In the genomic region with DNA sequence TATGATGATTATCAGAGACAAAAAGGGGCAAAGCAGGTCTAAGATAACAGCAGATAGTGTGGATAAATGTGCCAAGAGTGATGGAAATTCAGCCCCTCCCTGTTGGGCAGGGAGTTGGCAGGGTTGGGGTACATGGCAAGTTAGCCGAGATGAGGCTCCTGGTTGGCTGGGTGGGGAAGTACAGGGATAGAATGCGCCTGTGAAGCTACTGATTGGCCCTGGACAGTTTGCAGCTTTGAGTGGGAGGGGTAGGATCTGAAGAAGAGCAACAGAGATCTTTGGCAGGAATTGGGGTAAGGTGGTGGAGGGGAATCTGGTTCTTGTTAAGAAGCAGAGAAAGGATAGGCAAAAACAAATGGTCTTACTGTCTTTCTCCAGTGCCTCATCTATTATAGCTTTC, we compare ENCODE assay signal across 1 cellular context.
TF ChIP-seq lines count a peak whose summit lies in the region.

No MANE protein-coding gene starts in this region.

TF ChIP-seq in HCT116, 20 proteins besides CTCF, POLR2A, EP300 and RAD21:
- TF ChIP-seq ZFX (IDR thresholded peaks at IDR 0.05) (no peak), YY1 (IDR thresholded peaks at IDR 0.05; ENCODE audit: extremely low read depth, insufficient replicate concordance, low read depth, low read length) (no peak), EZH2phosphoT487 (IDR thresholded peaks at IDR 0.05; ENCODE audit: borderline replicate concordance) (no peak), SP1 (IDR thresholded peaks at IDR 0.05; ENCODE audit: low read depth) (no peak)
- TF ChIP-seq, protein P1, sequence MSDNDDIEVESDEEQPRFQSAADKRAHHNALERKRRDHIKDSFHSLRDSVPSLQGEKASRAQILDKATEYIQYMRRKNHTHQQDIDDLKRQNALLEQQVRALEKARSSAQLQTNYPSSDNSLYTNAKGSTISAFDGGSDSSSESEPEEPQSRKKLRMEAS (IDR thresholded peaks at IDR 0.05): no peak
- TF ChIP-seq, protein P2, sequence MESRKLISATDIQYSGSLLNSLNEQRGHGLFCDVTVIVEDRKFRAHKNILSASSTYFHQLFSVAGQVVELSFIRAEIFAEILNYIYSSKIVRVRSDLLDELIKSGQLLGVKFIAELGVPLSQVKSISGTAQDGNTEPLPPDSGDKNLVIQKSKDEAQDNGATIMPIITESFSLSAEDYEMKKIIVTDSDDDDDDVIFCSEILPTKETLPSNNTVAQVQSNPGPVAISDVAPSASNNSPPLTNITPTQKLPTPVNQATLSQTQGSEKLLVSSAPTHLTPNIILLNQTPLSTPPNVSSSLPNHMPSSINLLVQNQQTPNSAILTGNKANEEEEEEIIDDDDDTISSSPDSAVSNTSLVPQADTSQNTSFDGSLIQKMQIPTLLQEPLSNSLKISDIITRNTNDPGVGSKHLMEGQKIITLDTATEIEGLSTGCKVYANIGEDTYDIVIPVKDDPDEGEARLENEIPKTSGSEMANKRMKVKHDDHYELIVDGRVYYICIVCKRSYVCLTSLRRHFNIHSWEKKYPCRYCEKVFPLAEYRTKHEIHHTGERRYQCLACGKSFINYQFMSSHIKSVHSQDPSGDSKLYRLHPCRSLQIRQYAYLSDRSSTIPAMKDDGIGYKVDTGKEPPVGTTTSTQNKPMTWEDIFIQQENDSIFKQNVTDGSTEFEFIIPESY (IDR thresholded peaks at IDR 0.05; ENCODE audit: extremely low read depth, insufficient replicate concordance, low read length): no peak
- TF ChIP-seq, protein P3, sequence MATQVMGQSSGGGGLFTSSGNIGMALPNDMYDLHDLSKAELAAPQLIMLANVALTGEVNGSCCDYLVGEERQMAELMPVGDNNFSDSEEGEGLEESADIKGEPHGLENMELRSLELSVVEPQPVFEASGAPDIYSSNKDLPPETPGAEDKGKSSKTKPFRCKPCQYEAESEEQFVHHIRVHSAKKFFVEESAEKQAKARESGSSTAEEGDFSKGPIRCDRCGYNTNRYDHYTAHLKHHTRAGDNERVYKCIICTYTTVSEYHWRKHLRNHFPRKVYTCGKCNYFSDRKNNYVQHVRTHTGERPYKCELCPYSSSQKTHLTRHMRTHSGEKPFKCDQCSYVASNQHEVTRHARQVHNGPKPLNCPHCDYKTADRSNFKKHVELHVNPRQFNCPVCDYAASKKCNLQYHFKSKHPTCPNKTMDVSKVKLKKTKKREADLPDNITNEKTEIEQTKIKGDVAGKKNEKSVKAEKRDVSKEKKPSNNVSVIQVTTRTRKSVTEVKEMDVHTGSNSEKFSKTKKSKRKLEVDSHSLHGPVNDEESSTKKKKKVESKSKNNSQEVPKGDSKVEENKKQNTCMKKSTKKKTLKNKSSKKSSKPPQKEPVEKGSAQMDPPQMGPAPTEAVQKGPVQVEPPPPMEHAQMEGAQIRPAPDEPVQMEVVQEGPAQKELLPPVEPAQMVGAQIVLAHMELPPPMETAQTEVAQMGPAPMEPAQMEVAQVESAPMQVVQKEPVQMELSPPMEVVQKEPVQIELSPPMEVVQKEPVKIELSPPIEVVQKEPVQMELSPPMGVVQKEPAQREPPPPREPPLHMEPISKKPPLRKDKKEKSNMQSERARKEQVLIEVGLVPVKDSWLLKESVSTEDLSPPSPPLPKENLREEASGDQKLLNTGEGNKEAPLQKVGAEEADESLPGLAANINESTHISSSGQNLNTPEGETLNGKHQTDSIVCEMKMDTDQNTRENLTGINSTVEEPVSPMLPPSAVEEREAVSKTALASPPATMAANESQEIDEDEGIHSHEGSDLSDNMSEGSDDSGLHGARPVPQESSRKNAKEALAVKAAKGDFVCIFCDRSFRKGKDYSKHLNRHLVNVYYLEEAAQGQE (IDR thresholded peaks at IDR 0.05; ENCODE audit: low read depth): no peak
